ENCODE assay signal across 17 cellular contexts in the genomic region with DNA sequence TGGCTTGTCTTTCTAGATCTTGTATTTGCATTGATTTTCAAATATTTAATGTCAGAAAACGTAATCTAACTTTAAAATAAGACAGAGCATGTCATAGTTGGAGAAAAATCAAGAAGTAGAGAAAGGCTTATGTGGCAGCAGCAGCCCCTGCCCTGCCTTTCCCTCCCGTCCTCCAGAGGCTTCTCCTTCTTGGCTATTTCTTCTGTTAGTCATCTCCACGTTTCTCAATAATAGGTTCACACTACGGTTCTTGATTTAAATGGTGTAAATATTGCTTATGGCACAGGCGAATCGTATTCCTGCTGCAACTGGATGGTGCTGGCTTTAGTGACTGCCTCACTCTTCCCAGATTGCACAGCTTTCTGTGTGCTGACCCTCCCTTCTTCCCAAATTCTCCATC. TPM values are rescaled to one million over a fixed set of nuclear protein-coding genes. Genes with fewer than 3 reads are reported as not detected.
DNase-seq lines count a peak whose midpoint lies in the region; ATAC-seq and TF ChIP-seq lines count a peak whose summit lies in the region.
"Had no signal": no experiment of that assay in that cellular context is flagged by ENCODE, and none has a peak within 500 bp of the region (broad histone marks: within the 10 kb centered on the region; RNA-seq: fewer than 3 reads in every experiment).

No MANE protein-coding gene starts in this region.

- H3K36me3 Mint-ChIP-seq in activated naive CD4-positive, alpha-beta T cell treated with anti-CD3 and anti-CD28 coated beads, Interleukin-2, amount 50 U/mL, for 72 hours = peaks cover 0 to 4% of the 10 kb centered on the region in 2 donors
- peaks cover 50% of the 10 kb centered on the region for H3K36me3 Mint-ChIP-seq in activated T-helper 17 cell treated with anti-CD3 and anti-CD28 coated beads, Interleukin-2, amount 50 U/mL, for 72 hours (ENCODE audit: low read depth)

- ATAC-seq in activated naive CD4-positive, alpha-beta T cell treated with anti-CD3 and anti-CD28 coated beads, Interleukin-2, amount 50 U/mL, for 72 hours = no peak
- no peak for ATAC-seq in activated T-helper 17 cell treated with anti-CD3 and anti-CD28 coated beads, Interleukin-2, amount 50 U/mL, for 72 hours (replicated peaks)
- ATAC-seq in HG03460 (IDR thresholded peaks at IDR 0.05; ENCODE audit: unreplicated experiment) (no peak), HG03520 (IDR thresholded peaks at IDR 0.05; ENCODE audit: unreplicated experiment) (no peak), HG02840 (IDR thresholded peaks at IDR 0.05; ENCODE audit: low FRiP score, unreplicated experiment) (no peak)
- ATAC-seq: stimulated activated effector memory CD8-positive, alpha-beta T cell treated with anti-CD3 and anti-CD28 coated beads, Interleukin-12 subunit alpha, Interleukin-12 subunit beta, amount 100 ng/mL, for 72 hours had no signal

- no peaks in the 10 kb centered on the region for H3K27me3 Mint-ChIP-seq in activated T-helper 17 cell treated with anti-CD3 and anti-CD28 coated beads, Interleukin-2, amount 50 U/mL, for 72 hours

- no peak for TF ChIP-seq CTCF in fibroblast of pulmonary artery (IDR thresholded peaks at IDR 0.05; ENCODE audit: low read length, missing control alignments)

- no peak overlapping the region for H3K4me3 Mint-ChIP-seq in activated T-helper 17 cell treated with anti-CD3 and anti-CD28 coated beads, Interleukin-2, amount 50 U/mL, for 72 hours
- H3K4me3 Mint-ChIP-seq: stimulated activated effector memory CD8-positive, alpha-beta T cell treated with anti-CD3 and anti-CD28 coated beads, Interleukin-12 subunit alpha, Interleukin-12 subunit beta, amount 100 ng/mL, for 72 hours had no signal

- H3K9me3 Mint-ChIP-seq in activated naive CD4-positive, alpha-beta T cell treated with anti-CD3 and anti-CD28 coated beads, Interleukin-2, amount 50 U/mL, for 72 hours = no peaks in the 10 kb centered on the region
- H3K9me3 Mint-ChIP-seq in activated T-helper 17 cell treated with anti-CD3 and anti-CD28 coated beads, Interleukin-2, amount 50 U/mL, for 72 hours = no peaks in the 10 kb centered on the region
- H3K9me3 Mint-ChIP-seq: stimulated activated effector memory CD8-positive, alpha-beta T cell treated with anti-CD3 and anti-CD28 coated beads, Interleukin-12 subunit alpha, Interleukin-12 subunit beta, amount 100 ng/mL, for 72 hours had no signal

- no peak for DNase-seq in activated naive CD4-positive, alpha-beta T cell treated with anti-CD3 and anti-CD28 coated beads, Interleukin-2, amount 50 U/mL, for 72 hours (ENCODE audit: low spot score in 2 of 2)
- no peak for DNase-seq in activated naive CD4-positive, alpha-beta T cell (lab: John Stamatoyannopoulos, UW)
- DNase-seq in fibroblast of pulmonary artery (ENCODE audit: low read depth) (peak; percentile 65), H4 (ENCODE audit: low spot score) (no peak)
- DNase-seq: activated CD4-positive, CD25-positive, alpha-beta regulatory T cell treated with anti-CD3 and anti-CD28 coated beads, Interleukin-2, amount 50 U/mL, for 72 hours; activated CD8-positive, alpha-beta memory T cell treated with anti-CD3 and anti-CD28 coated beads, Interleukin-2, amount 50 U/mL, for 48 hours; AML-193; amniotic stem cell; DMS53; erythroblast; NCI-H345; upper lobe of left lung had no signal

- H3K4me1 Mint-ChIP-seq in activated T-helper 17 cell treated with anti-CD3 and anti-CD28 coated beads, Interleukin-2, amount 50 U/mL, for 72 hours = peaks cover 4% of the 10 kb centered on the region
- H3K4me1 Mint-ChIP-seq: stimulated activated effector memory CD8-positive, alpha-beta T cell treated with anti-CD3 and anti-CD28 coated beads, Interleukin-12 subunit alpha, Interleukin-12 subunit beta, amount 100 ng/mL, for 72 hours had no signal

- no peak overlapping the region for H3K4me3 ChIP-seq in fibroblast of pulmonary artery (replicated peaks; ENCODE audit: low read depth, low read length)
- H3K4me3 ChIP-seq: upper lobe of left lung had no signal

- peak overlapping the region; percentile 67 to 88 for H3K27ac Mint-ChIP-seq in activated naive CD4-positive, alpha-beta T cell treated with anti-CD3 and anti-CD28 coated beads, Interleukin-2, amount 50 U/mL, for 72 hours
- peak overlapping the region; percentile 26 for H3K27ac Mint-ChIP-seq in activated T-helper 17 cell treated with anti-CD3 and anti-CD28 coated beads, Interleukin-2, amount 50 U/mL, for 72 hours

RNA-seq across cellular contexts. Expression of a gene that starts 42.8 kb away (rescaled TPM):
- 10 to 100 TPM; 24.2 to 28.5 TPM for total RNA-seq in activated naive CD4-positive, alpha-beta T cell treated with anti-CD3 and anti-CD28 coated beads, Interleukin-2, amount 50 U/mL, for 72 hours
- 10 to 100 TPM; 23.2 to 28.4 TPM for total RNA-seq in activated T-helper 17 cell treated with anti-CD3 and anti-CD28 coated beads, Interleukin-2, amount 50 U/mL, for 72 hours
- 7.0 and 14.2 TPM in 2 replicates for total RNA-seq in H4 (2014; rRNA removed; shearing (Covaris generic))
